ENCODE assay signal across 1 cellular context in the genomic region with DNA sequence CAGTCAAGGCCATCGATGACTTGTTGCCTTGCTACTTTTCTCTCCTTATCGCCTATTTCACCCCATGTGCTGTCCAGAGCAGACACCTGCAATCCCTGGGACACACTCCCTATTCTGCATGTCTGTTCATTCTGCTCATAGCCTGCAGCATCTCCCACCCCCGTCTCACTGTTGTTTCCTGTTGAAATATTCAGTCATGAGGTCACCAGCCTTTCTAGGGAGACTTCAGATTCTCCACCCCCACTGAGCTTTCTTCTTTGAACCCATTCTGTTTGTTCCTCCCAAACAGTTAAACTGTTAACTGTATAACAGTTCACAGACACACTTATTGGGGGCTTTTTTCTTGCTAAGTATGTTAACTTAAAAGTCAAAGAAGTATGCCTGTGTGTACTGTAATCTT.
TF ChIP-seq lines count a peak whose summit lies in the region.

No MANE protein-coding gene starts in this region.

TF ChIP-seq in IMR-90, 13 proteins besides CTCF, POLR2A, EP300 and RAD21 (continued from another document):
- TF ChIP-seq NFE2L2 (IDR thresholded peaks at IDR 0.05; ENCODE audit: low read depth, low read length) (no peak), FOS (IDR thresholded peaks at IDR 0.05; ENCODE audit: low read depth, low read length) (no peak), CHD1 (IDR thresholded peaks at IDR 0.05; ENCODE audit: low read depth, low read length) (no peak), USF2 (IDR thresholded peaks at IDR 0.05; ENCODE audit: low read depth, low read length) (no peak), BHLHE40 (IDR thresholded peaks at IDR 0.05; ENCODE audit: low read depth, low read length) (no peak), CEBPB (IDR thresholded peaks at IDR 0.05; ENCODE audit: low read depth, low read length) (no peak), MXI1 (IDR thresholded peaks at IDR 0.05; ENCODE audit: borderline replicate concordance, low read depth, low read length) (no peak)
